Comparison of ENCODE assay signal across 9 cellular contexts in genomic region chr10:29392376-29393021, GRCh38.
DNase-seq lines count a peak whose midpoint lies in the region; ATAC-seq lines count a peak whose summit lies in the region.
"Had no signal": no experiment of that assay in that cellular context is flagged by ENCODE, and none has a peak within 500 bp of the region (broad histone marks: within the 10 kb centered on the region; RNA-seq: fewer than 3 reads in every experiment).

No MANE protein-coding gene starts in this region.

- ATAC-seq in GM21786 (IDR thresholded peaks at IDR 0.05; ENCODE audit: unreplicated experiment) (peak; percentile 65), left cardiac atrium (peak in 1 of 2 donors; percentile 49), sciatic nerve (peak; percentile 74), GM19023 (IDR thresholded peaks at IDR 0.05; ENCODE audit: unreplicated experiment) (no peak)

- intact Hi-C loops in activated CD4-positive, alpha-beta memory T cell treated with anti-CD3 and anti-CD28 coated beads for 36 hours (cut with micrococcal nuclease) = no loop called here
- intact Hi-C loops in left cardiac atrium (cut with DNase I) (loop anchor here in 1 of 2 donors (5.0 to 10.0 kb wide), 2 partner anchors 52 to 765 kb away; no protein-coding TSS in a partner anchor), sciatic nerve (cut with DNase I) (loop anchor here (10.0 kb wide), 1 partner anchor 52 kb away; no protein-coding TSS in a partner anchor)

- no peaks in the 10 kb centered on the region for H3K36me3 Mint-ChIP-seq in activated CD4-positive, alpha-beta memory T cell treated with anti-CD3 and anti-CD28 coated beads for 36 hours
- H3K36me3 Mint-ChIP-seq: CD4-positive, CD25-positive, alpha-beta regulatory T cell had no signal

- DNase-seq in NCI-H1417 (lab: John Stamatoyannopoulos, UW) (peak; percentile 18 to 74 (median 22)), NCI-H1417 treated with DMSO at 0.1 percent for 48 hours (lab: John Stamatoyannopoulos, UW) (no peak), NCI-H146 (lab: John Stamatoyannopoulos, UW) (peak; percentile 66), left cardiac atrium (peak; percentile 33), sciatic nerve (ENCODE audit: low spot score) (no peak)
- peak; percentile 45 for DNase-seq in activated CD4-positive, alpha-beta memory T cell treated with anti-CD3 and anti-CD28 coated beads for 36 hours

- no peak overlapping the region for H3K27ac Mint-ChIP-seq in activated CD4-positive, alpha-beta memory T cell treated with anti-CD3 and anti-CD28 coated beads for 36 hours
- H3K27ac Mint-ChIP-seq: CD4-positive, CD25-positive, alpha-beta regulatory T cell had no signal

- POLR2A ChIA-PET in activated CD4-positive, alpha-beta memory T cell treated with anti-CD3 and anti-CD28 coated beads for 36 hours (lab: Charles Lee) = no interaction called here

- no peaks in the 10 kb centered on the region for H3K9me3 Mint-ChIP-seq in activated CD4-positive, alpha-beta memory T cell treated with anti-CD3 and anti-CD28 coated beads for 36 hours

- H3K27me3 Mint-ChIP-seq in activated CD4-positive, alpha-beta memory T cell treated with anti-CD3 and anti-CD28 coated beads for 36 hours = peaks cover 21% of the 10 kb centered on the region

- CTCF ChIA-PET in activated CD4-positive, alpha-beta memory T cell treated with anti-CD3 and anti-CD28 coated beads for 36 hours (lab: Charles Lee) = interaction anchor here (0.7 to 3.1 kb wide), 19 partner anchors 9 to 728 kb away, joined by 3 to 9 read pairs (median 4); no protein-coding TSS in a partner anchor

- H3K4me1 Mint-ChIP-seq in activated CD4-positive, alpha-beta memory T cell treated with anti-CD3 and anti-CD28 coated beads for 36 hours (ENCODE audit: low read depth) = no peaks in the 10 kb centered on the region

- H3K4me3 Mint-ChIP-seq in activated CD4-positive, alpha-beta memory T cell treated with anti-CD3 and anti-CD28 coated beads for 36 hours = no peak overlapping the region
- H3K4me3 Mint-ChIP-seq: CD4-positive, CD25-positive, alpha-beta regulatory T cell had no signal

Comparison
In these comparisons a context has a peak if more than half of its experiments do, and no peak if none do; other contexts are left out.
1. DNase-seq: peak in NCI-H1417 (3 of 3), NCI-H146 (single experiment), activated CD4-positive, alpha-beta memory T cell treated with anti-CD3 and anti-CD28 coated beads for 36 hours (single experiment) and left cardiac atrium (single experiment); none in NCI-H1417 treated with DMSO at 0.1 percent for 48 hours (single experiment) and sciatic nerve (single experiment).